ENCODE assay signal across 40 cellular contexts in the genomic region with DNA sequence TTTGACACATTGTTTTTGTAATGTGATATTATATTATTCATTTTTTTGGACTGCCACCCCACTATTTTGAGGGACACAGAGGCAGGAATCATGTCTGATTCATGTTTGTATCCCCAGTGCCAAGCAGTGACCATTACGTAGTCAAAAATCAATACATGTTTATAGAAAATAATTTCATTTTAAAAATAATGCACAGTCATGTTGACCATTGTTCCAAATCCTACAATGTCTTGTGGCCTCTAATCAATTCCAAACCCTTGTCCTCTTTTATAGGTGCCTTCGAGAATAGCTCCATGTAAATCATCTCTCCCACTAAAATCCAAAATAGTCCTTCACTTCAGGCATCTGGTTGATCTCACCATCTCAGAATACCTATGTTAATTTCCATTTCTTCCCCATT.
"Had no signal": no experiment of that assay in that cellular context is flagged by ENCODE, and none has a peak within 500 bp of the region (broad histone marks: within the 10 kb centered on the region; RNA-seq: fewer than 3 reads in every experiment).

No MANE protein-coding gene starts in this region.

- H3K4me1 Mint-ChIP-seq: activated naive CD4-positive, alpha-beta T cell treated with anti-CD3 and anti-CD28 coated beads, Interleukin-2, amount 10 ng/mL, durations not matched to agents 7 days and 5 days; activated naive CD4-positive, alpha-beta T cell treated with anti-CD3 and anti-CD28 coated beads, Interleukin-2, amount 50 U/mL, for 24 hours; activated naive CD8-positive, alpha-beta T cell treated with anti-CD3 and anti-CD28 coated beads for 36 hours; activated naive CD8-positive, alpha-beta T cell treated with anti-CD3 and anti-CD28 coated beads, Interleukin-2, amount 10 ng/mL, durations not matched to agents 7 days and 5 days; activated naive CD8-positive, alpha-beta T cell treated with anti-CD3 and anti-CD28 coated beads, Interleukin-2, amount 50 U/mL, for 24 hours; activated T-helper 17 cell treated with anti-CD3 and anti-CD28 coated beads, Interleukin-2, amount 50 U/mL, for 72 hours; brain; central memory CD8-positive, alpha-beta T cell had no signal

- DNase-seq: activated effector memory CD4-positive, alpha-beta T cell treated with anti-CD3 and anti-CD28 coated beads, Interleukin-2, amount 50 U/mL, for 16 hours; activated effector memory CD4-positive, alpha-beta T cell treated with Interleukin-2 at 50 U/mL for 16 hours; activated gamma-delta T cell; activated gamma-delta T cell treated with Interleukin-2 at 50 U/mL for 16 hours; activated naive CD4-positive, alpha-beta T cell; activated naive CD4-positive, alpha-beta T cell treated with anti-CD3 and anti-CD28 coated beads for 36 hours; activated naive CD4-positive, alpha-beta T cell treated with anti-CD3 and anti-CD28 coated beads, Interleukin-2, amount 10 ng/mL, durations not matched to agents 7 days and 5 days; activated naive CD4-positive, alpha-beta T cell treated with Interleukin-2 at 50 U/mL for 16 hours; activated naive CD8-positive, alpha-beta T cell treated with anti-CD3 and anti-CD28 coated beads for 36 hours; activated naive CD8-positive, alpha-beta T cell treated with anti-CD3 and anti-CD28 coated beads, Interleukin-2, amount 10 ng/mL, durations not matched to agents 7 days and 5 days; activated naive CD8-positive, alpha-beta T cell treated with anti-CD3 and anti-CD28 coated beads, Interleukin-2, amount 50 U/mL, for 24 hours; activated T-cell treated with anti-CD3 and anti-CD28 coated beads, Interleukin-2, amount 50 U/mL, for 1 hour; activated T-cell treated with anti-CD3 and anti-CD28 coated beads, Interleukin-2, amount 50 U/mL, for 24 hours; activated T-cell treated with anti-CD3 and anti-CD28 coated beads, Interleukin-2, amount 50 U/mL, for 4 hours; activated T-cell treated with anti-CD3 and anti-CD28 coated beads, Interleukin-2, amount 50 U/mL, for 48 hours; activated T-cell treated with anti-CD3 and anti-CD28 coated beads, Interleukin-2, amount 50 U/mL, for 72 hours; adrenal gland; amniotic stem cell; amygdala; anterior cingulate cortex; aorta; body of pancreas; brain microvascular endothelial cell; caudate nucleus; central memory CD4-positive, alpha-beta T cell; cerebellar nuclear complex had no signal

- H3K27me3 Mint-ChIP-seq: activated naive CD4-positive, alpha-beta T cell treated with anti-CD3 and anti-CD28 coated beads, Interleukin-2, amount 10 ng/mL, durations not matched to agents 7 days and 5 days; activated naive CD4-positive, alpha-beta T cell treated with anti-CD3 and anti-CD28 coated beads, Interleukin-2, amount 50 U/mL, for 24 hours; activated naive CD8-positive, alpha-beta T cell; activated naive CD8-positive, alpha-beta T cell treated with anti-CD3 and anti-CD28 coated beads for 36 hours; activated naive CD8-positive, alpha-beta T cell treated with anti-CD3 and anti-CD28 coated beads, Interleukin-2, amount 10 ng/mL, durations not matched to agents 7 days and 5 days; activated naive CD8-positive, alpha-beta T cell treated with anti-CD3 and anti-CD28 coated beads, Interleukin-2, amount 50 U/mL, for 24 hours; activated T-cell treated with anti-CD3 and anti-CD28 coated beads, Interleukin-2, amount 50 U/mL, for 24 hours; activated T-helper 17 cell treated with anti-CD3 and anti-CD28 coated beads, Interleukin-2, amount 50 U/mL, for 72 hours; brain; central memory CD8-positive, alpha-beta T cell had no signal

- H3K27ac Mint-ChIP-seq: activated naive CD4-positive, alpha-beta T cell treated with anti-CD3 and anti-CD28 coated beads for 36 hours; activated naive CD4-positive, alpha-beta T cell treated with anti-CD3 and anti-CD28 coated beads, Interleukin-2, amount 10 ng/mL, durations not matched to agents 7 days and 5 days; activated naive CD4-positive, alpha-beta T cell treated with anti-CD3 and anti-CD28 coated beads, Interleukin-2, amount 50 U/mL, for 24 hours; activated naive CD4-positive, alpha-beta T cell treated with anti-CD3 and anti-CD28 coated beads, Interleukin-2, amount 50 U/mL, for 72 hours; activated naive CD8-positive, alpha-beta T cell; activated naive CD8-positive, alpha-beta T cell treated with anti-CD3 and anti-CD28 coated beads for 36 hours; activated naive CD8-positive, alpha-beta T cell treated with anti-CD3 and anti-CD28 coated beads, Interleukin-2, amount 10 ng/mL, durations not matched to agents 7 days and 5 days; activated naive CD8-positive, alpha-beta T cell treated with anti-CD3 and anti-CD28 coated beads, Interleukin-2, amount 50 U/mL, for 24 hours; activated T-cell treated with anti-CD3 and anti-CD28 coated beads, Interleukin-2, amount 50 U/mL, for 24 hours; activated T-cell treated with anti-CD3 and anti-CD28 coated beads, Interleukin-2, amount 50 U/mL, for 72 hours; activated T-helper 1 cell treated with anti-CD3 and anti-CD28 coated beads, Interleukin-12 subunit alpha, Interleukin-12 subunit beta, Interleukin-2, Interleukin-4 antibody, amounts not matched to agents 30 ng/mL and 10 ng/mL and 1 ng/mL, durations not matched to agents 14 hours and 24 hours and 36 hours; activated T-helper 17 cell treated with anti-CD3 and anti-CD28 coated beads, Interleukin-2, amount 50 U/mL, for 72 hours; activated T-helper 2 cell treated with anti-CD3 and anti-CD28 coated beads, Interferon-gamma antibody, Interleukin-2, Interleukin-4, amounts not matched to agents 10 μg/mL and 5 μg/mL and 100 μg/mL, durations not matched to agents 14 hours and 24 hours and 36 hours; brain had no signal

- H3K4me3 ChIP-seq: adrenal gland, ascending aorta, body of pancreas, breast epithelium, cardiac muscle cell had no signal

- FAIRE-seq: astrocyte, bronchial epithelial cell, colon had no signal

- H3K4me1 ChIP-seq: adrenal gland, ascending aorta, body of pancreas, breast epithelium had no signal

- H3K27ac ChIP-seq: adrenal gland, ascending aorta, body of pancreas, brain microvascular endothelial cell, breast epithelium, cardiac muscle cell had no signal

- H3K4me3 Mint-ChIP-seq: activated naive CD4-positive, alpha-beta T cell treated with anti-CD3 and anti-CD28 coated beads for 36 hours; activated naive CD4-positive, alpha-beta T cell treated with anti-CD3 and anti-CD28 coated beads, Interleukin-2, amount 10 ng/mL, durations not matched to agents 7 days and 5 days; activated naive CD4-positive, alpha-beta T cell treated with anti-CD3 and anti-CD28 coated beads, Interleukin-2, amount 50 U/mL, for 24 hours; activated naive CD8-positive, alpha-beta T cell; activated naive CD8-positive, alpha-beta T cell treated with anti-CD3 and anti-CD28 coated beads for 36 hours; activated naive CD8-positive, alpha-beta T cell treated with anti-CD3 and anti-CD28 coated beads, Interleukin-2, amount 10 ng/mL, durations not matched to agents 7 days and 5 days; activated naive CD8-positive, alpha-beta T cell treated with anti-CD3 and anti-CD28 coated beads, Interleukin-2, amount 50 U/mL, for 24 hours; activated T-cell treated with anti-CD3 and anti-CD28 coated beads, Interleukin-2, amount 50 U/mL, for 24 hours; activated T-cell treated with anti-CD3 and anti-CD28 coated beads, Interleukin-2, amount 50 U/mL, for 4 hours; activated T-cell treated with anti-CD3 and anti-CD28 coated beads, Interleukin-2, amount 50 U/mL, for 72 hours; activated T-helper 1 cell treated with anti-CD3 and anti-CD28 coated beads, Interleukin-12 subunit alpha, Interleukin-12 subunit beta, Interleukin-2, Interleukin-4 antibody, amounts not matched to agents 30 ng/mL and 10 ng/mL and 1 ng/mL, durations not matched to agents 14 hours and 24 hours and 36 hours; activated T-helper 17 cell treated with anti-CD3 and anti-CD28 coated beads, Interleukin-2, amount 50 U/mL, for 72 hours; brain; central memory CD8-positive, alpha-beta T cell had no signal

- H3K9me3 ChIP-seq: adrenal gland, ascending aorta, body of pancreas, breast epithelium had no signal

- H3K36me3 ChIP-seq: adrenal gland, ascending aorta, brain microvascular endothelial cell, breast epithelium, cardiac muscle cell had no signal

- H3K9me3 Mint-ChIP-seq: activated naive CD4-positive, alpha-beta T cell treated with anti-CD3 and anti-CD28 coated beads, Interleukin-2, amount 10 ng/mL, durations not matched to agents 7 days and 5 days; activated naive CD8-positive, alpha-beta T cell treated with anti-CD3 and anti-CD28 coated beads for 36 hours; activated T-helper 1 cell treated with anti-CD3 and anti-CD28 coated beads, Interleukin-12 subunit alpha, Interleukin-12 subunit beta, Interleukin-2, Interleukin-4 antibody, amounts not matched to agents 30 ng/mL and 10 ng/mL and 1 ng/mL, durations not matched to agents 14 hours and 24 hours and 36 hours; brain had no signal

- H3K36me3 Mint-ChIP-seq: activated naive CD4-positive, alpha-beta T cell treated with anti-CD3 and anti-CD28 coated beads, Interleukin-2, amount 10 ng/mL, durations not matched to agents 7 days and 5 days; activated naive CD4-positive, alpha-beta T cell treated with anti-CD3 and anti-CD28 coated beads, Interleukin-2, amount 50 U/mL, for 24 hours; activated naive CD4-positive, alpha-beta T cell treated with anti-CD3 and anti-CD28 coated beads, Interleukin-2, amount 50 U/mL, for 72 hours; activated naive CD8-positive, alpha-beta T cell; activated naive CD8-positive, alpha-beta T cell treated with anti-CD3 and anti-CD28 coated beads for 36 hours; activated naive CD8-positive, alpha-beta T cell treated with anti-CD3 and anti-CD28 coated beads, Interleukin-2, amount 10 ng/mL, durations not matched to agents 7 days and 5 days; brain had no signal

- ATAC-seq: activated naive CD4-positive, alpha-beta T cell treated with anti-CD3 and anti-CD28 coated beads, Interleukin-2, amount 50 U/mL, for 72 hours; activated naive CD8-positive, alpha-beta T cell treated with anti-CD3 and anti-CD28 coated beads, Interleukin-2, amount 50 U/mL, for 24 hours; activated T-cell treated with anti-CD3 and anti-CD28 coated beads, Interleukin-2, amount 50 U/mL, for 4 hours; activated T-cell treated with anti-CD3 and anti-CD28 coated beads, Interleukin-2, amount 50 U/mL, for 72 hours; activated T-helper 17 cell treated with anti-CD3 and anti-CD28 coated beads, Interleukin-2, amount 50 U/mL, for 72 hours; body of pancreas had no signal

- H3K27me3 ChIP-seq: adrenal gland, ascending aorta, body of pancreas, brain microvascular endothelial cell, breast epithelium, cardiac muscle cell had no signal
